Comparison of ENCODE assay signal across 8 cellular contexts in the genomic region with DNA sequence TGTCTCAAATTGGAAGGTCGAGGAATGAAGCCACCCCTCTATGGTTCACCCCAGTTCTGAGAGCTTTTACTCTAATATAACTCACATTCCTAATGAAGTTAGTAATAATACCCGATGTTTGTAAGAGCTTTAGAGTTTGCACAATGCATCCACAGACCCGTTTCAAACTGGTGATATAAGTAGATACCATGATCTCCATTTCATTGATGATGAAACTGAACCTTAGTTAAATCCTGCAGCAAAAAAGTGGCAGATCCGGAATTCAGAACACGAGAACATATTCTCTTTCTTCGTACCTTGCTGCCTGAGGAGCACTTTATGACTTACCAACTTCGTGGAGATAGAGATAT. TPM values are rescaled to one million over a fixed set of nuclear protein-coding genes. Genes with fewer than 3 reads are reported as not detected.
A peak's percentile ranks its signal among the peaks of the same experiment; 100 is the strongest.
DNase-seq lines count a peak whose midpoint lies in the region; ATAC-seq, FAIRE-seq and TF ChIP-seq lines count a peak whose summit lies in the region.

No MANE protein-coding gene starts in this region.

- DNase-seq in NB4 (ENCODE audit: low read depth) = peak; percentile 6
- no peak for DNase-seq in effector memory CD8-positive, alpha-beta T cell
- no peak for DNase-seq in neural progenitor cell (ENCODE audit: low spot score)
- DNase-seq in DMS 273 treated with DMSO at 0.1 percent for 48 hours (lab: John Stamatoyannopoulos, UW) = no peak
- DNase-seq in H54 (ENCODE audit: insufficient read length, low spot score) = no peak

- H3F3A ChIP-seq in neural progenitor cell (ENCODE audit: low read depth) = peaks cover 19% of the 10 kb centered on the region

- H4K20me1 ChIP-seq in BLaER1 treated with 17β-estradiol and CSF1 and Interleukin-3, amounts not matched to agents 10 nM and 100 nM = peaks cover 0 to 24% (median 8%) of the 10 kb centered on the region in 11 experiments; a peak in 8 of 22 replicates
- peaks cover 31% of the 10 kb centered on the region for H4K20me1 ChIP-seq in neural progenitor cell (ENCODE audit: low read depth)

- peaks cover 0 to 41% (median 31%) of the 10 kb centered on the region in 11 experiments; a peak in 21 of 22 replicates for H3K27me3 ChIP-seq in BLaER1 treated with 17β-estradiol and CSF1 and Interleukin-3, amounts not matched to agents 10 nM and 100 nM
- no peaks in the 10 kb centered on the region for H3K27me3 ChIP-seq in neural progenitor cell

- ATAC-seq in effector memory CD8-positive, alpha-beta T cell (replicated peaks) = no peak
- ATAC-seq in HG03108 (IDR thresholded peaks at IDR 0.05; ENCODE audit: unreplicated experiment) = no peak
- ATAC-seq in GM21390 (IDR thresholded peaks at IDR 0.05; ENCODE audit: unreplicated experiment) = no peak

- no peak overlapping the region for H2AFZ ChIP-seq in neural progenitor cell (replicated peaks)

- peak overlapping the region; percentile 78 to 97 (median 92) for H3K4me2 ChIP-seq in BLaER1 treated with 17β-estradiol and CSF1 and Interleukin-3, amounts not matched to agents 10 nM and 100 nM
- H3K4me2 ChIP-seq in neural progenitor cell = peak overlapping the region; percentile 66

- H3K4me1 ChIP-seq in BLaER1 treated with 17β-estradiol and CSF1 and Interleukin-3, amounts not matched to agents 10 nM and 100 nM = peaks cover 26 to 36% (median 31%) of the 10 kb centered on the region in 10 experiments; a peak in 19 of 20 replicates
- peaks cover 13% of the 10 kb centered on the region for H3K4me1 ChIP-seq in neural progenitor cell

- H3K27ac ChIP-seq in BLaER1 treated with 17β-estradiol and CSF1 and Interleukin-3, amounts not matched to agents 10 nM and 100 nM = peak overlapping the region in 5 of 11 experiments; percentile 4 to 66 (median 26); a peak in 3 of 22 replicates
- no peak overlapping the region for H3K27ac ChIP-seq in neural progenitor cell

- TF ChIP-seq CTCF in NB4 (IDR thresholded peaks at IDR 0.05; ENCODE audit: low read depth, low read length) = no peak
- TF ChIP-seq CTCF in neural progenitor cell (IDR thresholded peaks at IDR 0.05) = no peak

- H3K9me3 Mint-ChIP-seq in effector memory CD8-positive, alpha-beta T cell = no peaks in the 10 kb centered on the region
- no peaks in the 10 kb centered on the region for H3K9me3 Mint-ChIP-seq in neural progenitor cell

- H3K4me3 Mint-ChIP-seq in effector memory CD8-positive, alpha-beta T cell = peak overlapping the region; percentile 78 to 82
- peak overlapping the region; percentile 84 for H3K4me3 Mint-ChIP-seq in neural progenitor cell

- H3K36me3 ChIP-seq in BLaER1 treated with 17β-estradiol and CSF1 and Interleukin-3, amounts not matched to agents 10 nM and 100 nM = no peaks in the 10 kb centered on the region
- H3K36me3 ChIP-seq in neural progenitor cell = no peaks in the 10 kb centered on the region

- peaks cover 4 to 19% of the 10 kb centered on the region in 2 donors for H3K27me3 Mint-ChIP-seq in effector memory CD8-positive, alpha-beta T cell
- no peaks in the 10 kb centered on the region for H3K27me3 Mint-ChIP-seq in neural progenitor cell (ENCODE audit: insufficient read depth, low read depth)

- H3K36me3 Mint-ChIP-seq in effector memory CD8-positive, alpha-beta T cell (ENCODE audit: insufficient read depth) = no peaks in the 10 kb centered on the region
- peaks cover 8% of the 10 kb centered on the region for H3K36me3 Mint-ChIP-seq in neural progenitor cell

- peak overlapping the region; percentile 54 to 84 (median 79); a peak in 21 of 22 replicates for H3K9ac ChIP-seq in BLaER1 treated with 17β-estradiol and CSF1 and Interleukin-3, amounts not matched to agents 10 nM and 100 nM
- H3K9ac ChIP-seq in neural progenitor cell = no peak overlapping the region

- H3K9me3 ChIP-seq in BLaER1 treated with 17β-estradiol and CSF1 and Interleukin-3, amounts not matched to agents 10 nM and 100 nM (replicated peaks in 1 of 11) = no peaks in the 10 kb centered on the region
- no peaks in the 10 kb centered on the region for H3K9me3 ChIP-seq in neural progenitor cell (ENCODE audit: low read depth)

- TF ChIP-seq POLR2A in NB4 (IDR thresholded peaks at IDR 0.05; ENCODE audit: extremely low read depth, insufficient read length) = no peak
- no peak for TF ChIP-seq POLR2A in H54 (IDR thresholded peaks at IDR 0.05; ENCODE audit: low read depth, low read length)

- H3K4me1 Mint-ChIP-seq in effector memory CD8-positive, alpha-beta T cell (ENCODE audit: low read depth in 2 of 2) = peaks cover 12 to 15% of the 10 kb centered on the region in 2 donors
- peaks cover 29% of the 10 kb centered on the region for H3K4me1 Mint-ChIP-seq in neural progenitor cell

- H3K27ac Mint-ChIP-seq in effector memory CD8-positive, alpha-beta T cell = peak overlapping the region in 1 of 2 donors; percentile 52
- H3K27ac Mint-ChIP-seq in neural progenitor cell = no peak overlapping the region

- peaks cover 36% of the 10 kb centered on the region for H3K79me2 ChIP-seq in neural progenitor cell (ENCODE audit: low read depth)

- FAIRE-seq in H54 (lab: Jason Lieb, UNC) = no peak

- peak overlapping the region; percentile 70 to 92 (median 78) for H3K4me3 ChIP-seq in BLaER1 treated with 17β-estradiol and CSF1 and Interleukin-3, amounts not matched to agents 10 nM and 100 nM
- peak overlapping the region; percentile 67 for H3K4me3 ChIP-seq in NB4 (ENCODE audit: low read depth, low read length)
- H3K4me3 ChIP-seq in neural progenitor cell = peak overlapping the region; percentile 22

RNA-seq across cellular contexts. Expression of a gene that starts 0.8 kb away (rescaled TPM):
- total RNA-seq in neural progenitor cell (ENCODE audit: low replicate concordance) = 163 and 206 TPM in 2 replicates

Comparison
In these comparisons a context has a peak if more than half of its experiments do, and no peak if none do; other contexts are left out.
1. H3K4me3 ChIP-seq: peak in every context shown above with its lines; median percentile 78 in BLaER1 treated with 17β-estradiol and CSF1 and Interleukin-3, amounts not matched to agents 10 nM and 100 nM; 67 in NB4; 22 in neural progenitor cell.